ENCODE assay signal across 1 cellular context in the genomic region with DNA sequence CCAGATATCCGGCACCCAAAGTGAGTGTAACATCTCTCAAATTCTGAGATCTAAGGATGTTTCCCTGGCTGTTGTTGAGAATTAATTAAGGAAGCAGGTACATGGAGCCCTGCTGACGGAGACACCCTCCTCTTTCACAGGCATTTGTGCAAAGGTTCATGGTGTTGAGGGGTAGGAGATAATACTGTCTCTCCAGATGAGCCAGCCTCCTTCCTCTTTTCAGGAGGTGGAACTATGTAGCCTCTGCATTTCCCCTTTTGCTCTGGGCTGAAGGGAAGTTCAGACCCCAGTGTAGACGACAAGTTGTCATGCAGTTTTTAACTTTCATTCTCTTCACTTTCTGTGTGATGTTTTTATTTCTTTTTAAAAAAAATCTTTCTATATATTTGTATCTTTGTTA.
TF ChIP-seq lines count a peak whose summit lies in the region.

No MANE protein-coding gene starts in this region.

TF ChIP-seq in HepG2, 621 proteins besides CTCF, POLR2A, EP300 and RAD21 (continued from another document):
- no peak for TF ChIP-seq ZFX (CRISPR knock-in tag; IDR thresholded peaks at IDR 0.05; ENCODE audit: low read depth)
- TF ChIP-seq NFAT5 (CRISPR knock-in tag; IDR thresholded peaks at IDR 0.05): no peak
